In the genomic region with DNA sequence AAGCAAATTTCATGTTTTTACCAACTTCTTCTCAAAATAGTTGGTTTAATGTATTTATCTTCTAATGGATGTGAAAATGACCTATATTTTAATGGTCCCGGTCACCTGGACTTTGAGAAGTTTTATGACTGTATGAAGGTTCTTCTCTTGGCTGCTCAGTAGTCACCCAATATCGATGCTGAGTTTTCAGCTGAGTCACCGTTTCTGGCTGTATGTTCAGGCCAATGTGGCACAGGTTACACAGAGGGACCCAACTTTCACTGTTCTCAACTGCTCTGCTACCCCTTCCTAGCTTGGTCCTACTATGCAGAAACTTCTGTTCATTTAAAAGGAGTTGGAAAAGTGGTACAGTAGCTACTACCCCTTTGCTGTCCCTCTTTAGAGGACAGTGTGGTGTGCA, we compare ENCODE assay signal across 1 cellular context.
A peak's percentile ranks its signal among the peaks of the same experiment; 100 is the strongest.
TF ChIP-seq lines count a peak whose summit lies in the region.

No MANE protein-coding gene starts in this region.

TF ChIP-seq in IMR-90, 13 proteins besides CTCF, POLR2A, EP300 and RAD21 (continued from another document):
- TF ChIP-seq NFE2L2 (IDR thresholded peaks at IDR 0.05; ENCODE audit: low read depth, low read length) = peak; percentile 44
- TF ChIP-seq, protein P1, sequence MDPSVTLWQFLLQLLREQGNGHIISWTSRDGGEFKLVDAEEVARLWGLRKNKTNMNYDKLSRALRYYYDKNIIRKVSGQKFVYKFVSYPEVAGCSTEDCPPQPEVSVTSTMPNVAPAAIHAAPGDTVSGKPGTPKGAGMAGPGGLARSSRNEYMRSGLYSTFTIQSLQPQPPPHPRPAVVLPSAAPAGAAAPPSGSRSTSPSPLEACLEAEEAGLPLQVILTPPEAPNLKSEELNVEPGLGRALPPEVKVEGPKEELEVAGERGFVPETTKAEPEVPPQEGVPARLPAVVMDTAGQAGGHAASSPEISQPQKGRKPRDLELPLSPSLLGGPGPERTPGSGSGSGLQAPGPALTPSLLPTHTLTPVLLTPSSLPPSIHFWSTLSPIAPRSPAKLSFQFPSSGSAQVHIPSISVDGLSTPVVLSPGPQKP (IDR thresholded peaks at IDR 0.05; ENCODE audit: borderline replicate concordance, low read depth, low read length) = no peak
- TF ChIP-seq MAFK (IDR thresholded peaks at IDR 0.05; ENCODE audit: low read depth, low read length) = peak; percentile 33; the same call in 1 of the 2 replicates
